19 cellular contexts compared by ENCODE assay signal in genomic region chr1:56073206-56073605, GRCh38.
A peak's percentile ranks its signal among the peaks of the same experiment; 100 is the strongest.
DNase-seq lines count a peak whose midpoint lies in the region; ATAC-seq and TF ChIP-seq lines count a peak whose summit lies in the region.
"Had no signal": no experiment of that assay in that cellular context is flagged by ENCODE, and none has a peak within 500 bp of the region (broad histone marks: within the 10 kb centered on the region; RNA-seq: fewer than 3 reads in every experiment).

No MANE protein-coding gene starts in this region.

- POLR2A ChIA-PET in T-cell (lab: Charles Lee), result no interaction called here

- ATAC-seq in body of pancreas (no peak), gastroesophageal sphincter (no peak), psoas muscle (peak in 1 of 4 donors; percentile 0), upper lobe of left lung (ENCODE audit: low FRiP score in 2 of 2) (no peak), T-cell (replicated peaks in 1 of 4) (no peak)
- ATAC-seq: WTC11 had no signal

- H3K4me1 Mint-ChIP-seq in T-cell, result no peaks in the 10 kb centered on the region
- H3K4me1 Mint-ChIP-seq: CD4-positive, alpha-beta memory T cell; endodermal cell; WTC11 had no signal

- H3K4me3 Mint-ChIP-seq in T-cell, result no peak overlapping the region
- H3K4me3 Mint-ChIP-seq: CD4-positive, alpha-beta memory T cell; endodermal cell; WTC11 had no signal

- DNase-seq in body of pancreas (no peak), psoas muscle (no peak), upper lobe of left lung (no peak), T-cell (no peak), DMS 273 treated with DMSO at 0.1 percent for 48 hours (lab: John Stamatoyannopoulos, UW) (no peak)
- DNase-seq in stimulated activated CD4-positive, alpha-beta T cell treated with anti-CD3 and anti-CD28 coated beads, Interleukin-4, amount 100 ng/mL, for 24 hours, result no peak
- DNase-seq: activated CD4-positive, alpha-beta T cell treated with anti-CD3 and anti-CD28 coated beads, Interleukin-2, amount 50 U/mL, for 48 hours; activated effector memory CD4-positive, alpha-beta T cell treated with Interleukin-2 at 50 U/mL for 16 hours; brain microvascular endothelial cell; CD4-positive, alpha-beta memory T cell; DMS153; endodermal cell; GDM1; KG1; MV-4-11; T1000 had no signal

- peaks cover 0 to 4% (median 2%) of the 10 kb centered on the region in 3 donors for H3K9me3 Mint-ChIP-seq in T-cell
- H3K9me3 Mint-ChIP-seq: endodermal cell, WTC11 had no signal

- TF ChIP-seq CTCF in body of pancreas (IDR thresholded peaks at IDR 0.05) (no peak), gastroesophageal sphincter (IDR thresholded peaks at IDR 0.05) (no peak), psoas muscle (IDR thresholded peaks at IDR 0.05) (no peak), upper lobe of left lung (IDR thresholded peaks at IDR 0.05) (no peak)

- no peaks in the 10 kb centered on the region for H3K27me3 ChIP-seq in body of pancreas
- H3K27me3 ChIP-seq in gastroesophageal sphincter, result no peaks in the 10 kb centered on the region
- no peaks in the 10 kb centered on the region for H3K27me3 ChIP-seq in psoas muscle (ENCODE audit: insufficient read depth in 3 of 3, low read length in 2 of 3)
- no peaks in the 10 kb centered on the region for H3K27me3 ChIP-seq in upper lobe of left lung
- H3K27me3 ChIP-seq: brain microvascular endothelial cell had no signal

- TF ChIP-seq POLR2A in body of pancreas (IDR thresholded peaks at IDR 0.05) (no peak), gastroesophageal sphincter (IDR thresholded peaks at IDR 0.05) (no peak), upper lobe of left lung (IDR thresholded peaks at IDR 0.05) (no peak)

- H3K27ac ChIP-seq in body of pancreas (peak overlapping the region in 3 of 4 donors; percentile 50 to 57 (median 54)), gastroesophageal sphincter (peak overlapping the region; percentile 60 to 77 (median 74)), psoas muscle (peak overlapping the region; percentile 83), upper lobe of left lung (peak overlapping the region; percentile 23 to 58 (median 43))
- H3K27ac ChIP-seq: brain microvascular endothelial cell, RWPE1 had no signal

- H3K4me1 ChIP-seq in body of pancreas (peaks cover 30% of the 10 kb centered on the region), gastroesophageal sphincter (peaks cover 8 to 25% (median 11%) of the 10 kb centered on the region in 3 donors), psoas muscle (peaks cover 32% of the 10 kb centered on the region), upper lobe of left lung (peaks cover 0 to 3% (median 0%) of the 10 kb centered on the region in 4 donors)

- intact Hi-C loops in body of pancreas (cut with DNase I) (no loop called here), psoas muscle (cut with DNase I) (loop anchor here in 1 of 2 donors (5.0 to 10.0 kb wide), 2 partner anchors 182 to 304 kb away; no protein-coding TSS in a partner anchor)

- CTCF ChIA-PET in T-cell (lab: Charles Lee), result no interaction called here

- no peaks in the 10 kb centered on the region for H3K27me3 Mint-ChIP-seq in T-cell

- no peak for TF ChIP-seq EP300 in gastroesophageal sphincter (IDR thresholded peaks at IDR 0.05)
- no peak for TF ChIP-seq EP300 in upper lobe of left lung (IDR thresholded peaks at IDR 0.05)

- H3K27ac Mint-ChIP-seq in T-cell, result no peak overlapping the region
- H3K27ac Mint-ChIP-seq: CD4-positive, alpha-beta memory T cell; endodermal cell; WTC11 had no signal

- no peaks in the 10 kb centered on the region for H3K9me3 ChIP-seq in body of pancreas
- no peaks in the 10 kb centered on the region for H3K9me3 ChIP-seq in gastroesophageal sphincter
- no peaks in the 10 kb centered on the region for H3K9me3 ChIP-seq in psoas muscle
- no peaks in the 10 kb centered on the region for H3K9me3 ChIP-seq in upper lobe of left lung

- H3K36me3 ChIP-seq in body of pancreas (replicated peaks in 1 of 2; ENCODE audit: insufficient read depth in 1 of 2, low read depth in 2 of 2), result no peaks in the 10 kb centered on the region
- no peaks in the 10 kb centered on the region for H3K36me3 ChIP-seq in gastroesophageal sphincter
- H3K36me3 ChIP-seq in psoas muscle (ENCODE audit: insufficient read depth in 1 of 2, low read depth in 1 of 2), result no peaks in the 10 kb centered on the region
- H3K36me3 ChIP-seq in upper lobe of left lung, result no peaks in the 10 kb centered on the region
- H3K36me3 ChIP-seq: brain microvascular endothelial cell had no signal

- H3K4me3 ChIP-seq in body of pancreas, result no peak overlapping the region
- H3K4me3 ChIP-seq in gastroesophageal sphincter, result no peak overlapping the region
- no peak overlapping the region for H3K4me3 ChIP-seq in psoas muscle
- no peak overlapping the region for H3K4me3 ChIP-seq in upper lobe of left lung

- 48 to 68% methylated on average over 1 of the region's 1 CpG for WGBS in body of pancreas, 2 donors
- 38 to 67% methylated on average over 1 of the region's 1 CpG for WGBS in gastroesophageal sphincter (ENCODE audit: low coverage in 1 of 2), 2 donors
- 12 to 29% (median 22%) methylated on average over 1 of the region's 1 CpG for WGBS in psoas muscle, 3 donors
- 47 to 68% methylated on average over 1 of the region's 1 CpG for WGBS in upper lobe of left lung, 2 donors

- H3K36me3 Mint-ChIP-seq in T-cell, result no peaks in the 10 kb centered on the region
- H3K36me3 Mint-ChIP-seq: CD4-positive, alpha-beta memory T cell; WTC11 had no signal
